ENCODE assay signal across 8 cellular contexts in genomic region chr1:235783148-235783776, GRCh38.
DNase-seq lines count a peak whose midpoint lies in the region; ATAC-seq and TF ChIP-seq lines count a peak whose summit lies in the region.

No MANE protein-coding gene starts in this region.

- WGBS in neuronal stem cell (ENCODE audit: extremely low coverage in 2 of 2, insufficient read length in 2 of 2, insufficient replicate concordance in 1 of 2), 2 donors, result no CpG with 5 or more reads among the region's 8 CpGs
- WGBS in aorta, 2 donors, result 13 to 19% methylated on average over 8 of the region's 8 CpGs

- no peak overlapping the region for H2BK12ac ChIP-seq in neuronal stem cell (ENCODE audit: low read length)

- no peak overlapping the region for H2BK5ac ChIP-seq in neuronal stem cell (ENCODE audit: low read length)

- no TSS peak for BruUV-seq in MCF 10A (replicated peaks; lab: Mats Ljungman, UMichigan)

- no peak overlapping the region for H2AK5ac ChIP-seq in neuronal stem cell (ENCODE audit: low read depth, low read length)

- no peak for ATAC-seq in aorta (ENCODE audit: low FRiP score)
- no peak for ATAC-seq in HG03135 (IDR thresholded peaks at IDR 0.05; ENCODE audit: unreplicated experiment)

- no peak overlapping the region for H2BK120ac ChIP-seq in neuronal stem cell (ENCODE audit: low read depth, low read length)

- no peak overlapping the region for H3K27ac ChIP-seq in breast epithelium
- no peak overlapping the region for H3K27ac ChIP-seq in neuronal stem cell (replicated peaks; ENCODE audit: low read length)
- no peak overlapping the region for H3K27ac ChIP-seq in aorta (ENCODE audit: low read depth in 1 of 2, low read length in 2 of 2)

- H3K36me3 Mint-ChIP-seq in MCF 10A (ENCODE audit: insufficient read depth, unreplicated experiment), result peaks cover 31% of the 10 kb centered on the region
- H3K36me3 Mint-ChIP-seq in chondrocyte (ENCODE audit: low read depth), result peaks cover 3% of the 10 kb centered on the region

- H3K9me3 ChIP-seq in breast epithelium (no peaks in the 10 kb centered on the region), neuronal stem cell (replicated peaks in 1 of 2; ENCODE audit: control insufficient read depth in 2 of 2, insufficient read depth in 1 of 2, low read depth in 1 of 2, low read length in 2 of 2) (no peaks in the 10 kb centered on the region), aorta (ENCODE audit: control insufficient read depth, low read length) (no peaks in the 10 kb centered on the region)

- no peak overlapping the region for H4K91ac ChIP-seq in neuronal stem cell (ENCODE audit: low read depth, low read length, poor library complexity)

- no peaks in the 10 kb centered on the region for H3K9me3 Mint-ChIP-seq in MCF 10A (ENCODE audit: unreplicated experiment)
- no peaks in the 10 kb centered on the region for H3K9me3 Mint-ChIP-seq in chondrocyte (ENCODE audit: low read depth)

- no peaks in the 10 kb centered on the region for H3K36me3 ChIP-seq in breast epithelium
- H3K36me3 ChIP-seq in neuronal stem cell (replicated peaks in 1 of 2; ENCODE audit: control insufficient read depth in 2 of 2, insufficient read depth in 2 of 2, low read length in 2 of 2), result no peaks in the 10 kb centered on the region
- H3K36me3 ChIP-seq in aorta (ENCODE audit: control insufficient read depth in 1 of 2, insufficient read depth in 2 of 2, low read length in 1 of 2), result no peaks in the 10 kb centered on the region

- CTCF ChIA-PET in MCF 10A (lab: Yijun Ruan, JAX), result interaction anchor here (0.5 to 5.5 kb wide), 114 partner anchors 9 to 1364 kb away, joined by 3 to 135 read pairs (median 4); partner anchors contain the start of genes B3GALNT2 and LYST

- no peaks in the 10 kb centered on the region for H3K4me1 ChIP-seq in breast epithelium
- no peaks in the 10 kb centered on the region for H3K4me1 ChIP-seq in neuronal stem cell (ENCODE audit: control insufficient read depth in 2 of 2, insufficient read depth in 1 of 2, low read depth in 1 of 2, low read length in 2 of 2)
- H3K4me1 ChIP-seq in aorta (ENCODE audit: control insufficient read depth in 1 of 2, insufficient read depth in 2 of 2, low read length in 2 of 2), result no peaks in the 10 kb centered on the region

- H3K4me3 ChIP-seq in breast epithelium, result no peak overlapping the region
- H3K4me3 ChIP-seq in neuronal stem cell (ENCODE audit: low read length in 2 of 2), result no peak overlapping the region
- no peak overlapping the region for H3K4me3 ChIP-seq in aorta (ENCODE audit: low read length in 2 of 2)

- no peak for TF ChIP-seq POLR2A in breast epithelium (IDR thresholded peaks at IDR 0.05)

- TF ChIP-seq CTCF in MCF 10A (IDR thresholded peaks at IDR 0.05; ENCODE audit: unreplicated experiment) (peak; percentile 72), breast epithelium (IDR thresholded peaks at IDR 0.05) (no peak), chondrocyte (IDR thresholded peaks at IDR 0.05) (peak; percentile 88)

- intact Hi-C loops in MCF 10A (cut with micrococcal nuclease) (loop anchor here (1.0 to 2.0 kb wide), 9 partner anchors 60 to 690 kb away; partner anchors contain the start of gene B3GALNT2), breast epithelium (cut with DNase I; ENCODE audit: low total_unique reads) (no loop called here), aorta (cut with DNase I) (loop anchor here (5.0 to 10.0 kb wide), 2 partner anchors 189 to 268 kb away; no protein-coding TSS in a partner anchor)

- POLR2A ChIA-PET in MCF 10A (lab: Yijun Ruan, JAX), result interaction anchor here (0.6 to 4.4 kb wide), 7 partner anchors 66 to 1297 kb away, joined by 3 to 24 read pairs (median 4); partner anchors contain the start of gene B3GALNT2

- H3K4me3 Mint-ChIP-seq in MCF 10A (ENCODE audit: unreplicated experiment) (no peak overlapping the region), chondrocyte (ENCODE audit: unreplicated experiment) (no peak overlapping the region)

- H3K18ac ChIP-seq in neuronal stem cell (ENCODE audit: low read length), result no peak overlapping the region

- H3K9ac ChIP-seq in neuronal stem cell (ENCODE audit: low read depth, low read length, poor library complexity), result no peak overlapping the region

- H3K4ac ChIP-seq in neuronal stem cell (ENCODE audit: low read length), result no peak overlapping the region

- H3K4me1 Mint-ChIP-seq in MCF 10A (ENCODE audit: insufficient read depth, unreplicated experiment) (peaks cover 10% of the 10 kb centered on the region), chondrocyte (ENCODE audit: low read depth) (peaks cover 11% of the 10 kb centered on the region)

- H3K27ac Mint-ChIP-seq in MCF 10A (ENCODE audit: low read depth, unreplicated experiment), result no peak overlapping the region
- peak overlapping the region; percentile 17 for H3K27ac Mint-ChIP-seq in chondrocyte (ENCODE audit: unreplicated experiment)

- DNase-seq in MCF 10A (ENCODE audit: unreplicated experiment), result peak; percentile 73
- no peak for DNase-seq in breast epithelium (ENCODE audit: low spot score in 2 of 2)
- DNase-seq in NCI-H69 (lab: John Stamatoyannopoulos, UW), result peak; percentile 59
- no peak for DNase-seq in chondrocyte (ENCODE audit: low spot score)
- peak; percentile 6 for DNase-seq in neuronal stem cell (ENCODE audit: low spot score)
- no peak for DNase-seq in aorta
- no peak for DNase-seq in activated naive CD4-positive, alpha-beta T cell (lab: John Stamatoyannopoulos, UW)

- no peak overlapping the region for H3K4me2 ChIP-seq in neuronal stem cell (ENCODE audit: insufficient read depth, low read length, poor library complexity, severe bottlenecking)

- H3K23ac ChIP-seq in neuronal stem cell (ENCODE audit: low read depth, low read length, poor library complexity), result no peak overlapping the region

- H3K27me3 ChIP-seq in breast epithelium (no peaks in the 10 kb centered on the region), neuronal stem cell (ENCODE audit: control insufficient read depth in 3 of 3, insufficient read depth in 3 of 3, low read depth in 1 of 3, low read length in 3 of 3) (no peaks in the 10 kb centered on the region), aorta (ENCODE audit: control insufficient read depth in 1 of 2, insufficient read depth in 2 of 2, low read length in 1 of 2) (peaks cover 0 to 1% of the 10 kb centered on the region in 2 donors)

- H4K8ac ChIP-seq in neuronal stem cell (ENCODE audit: low read depth, low read length), result no peak overlapping the region

- H2AFZ ChIP-seq in neuronal stem cell (ENCODE audit: low read length), result no peak overlapping the region

- H3K79me1 ChIP-seq in neuronal stem cell (ENCODE audit: low read depth, low read length), result no peaks in the 10 kb centered on the region

- H2BK15ac ChIP-seq in neuronal stem cell (ENCODE audit: low read length), result no peak overlapping the region

- H3K27me3 Mint-ChIP-seq in MCF 10A (ENCODE audit: insufficient read depth, unreplicated experiment) (no peaks in the 10 kb centered on the region), chondrocyte (ENCODE audit: low read depth) (no peaks in the 10 kb centered on the region)

- no peak overlapping the region for H3K14ac ChIP-seq in neuronal stem cell (ENCODE audit: low read length)

Comparison
In these comparisons a context has a peak if more than half of its experiments do, and no peak if none do; other contexts are left out.
1. DNase-seq: peak in MCF 10A (single experiment), NCI-H69 (single experiment) and neuronal stem cell (single experiment); none in breast epithelium (0 of 2), chondrocyte (single experiment), aorta (0 of 2) and activated naive CD4-positive, alpha-beta T cell (0 of 4).
2. CTCF ChIP-seq: peak in MCF 10A (single experiment) and chondrocyte (single experiment); none in breast epithelium (0 of 3).